ENCODE assay signal across 18 cellular contexts in the genomic region with DNA sequence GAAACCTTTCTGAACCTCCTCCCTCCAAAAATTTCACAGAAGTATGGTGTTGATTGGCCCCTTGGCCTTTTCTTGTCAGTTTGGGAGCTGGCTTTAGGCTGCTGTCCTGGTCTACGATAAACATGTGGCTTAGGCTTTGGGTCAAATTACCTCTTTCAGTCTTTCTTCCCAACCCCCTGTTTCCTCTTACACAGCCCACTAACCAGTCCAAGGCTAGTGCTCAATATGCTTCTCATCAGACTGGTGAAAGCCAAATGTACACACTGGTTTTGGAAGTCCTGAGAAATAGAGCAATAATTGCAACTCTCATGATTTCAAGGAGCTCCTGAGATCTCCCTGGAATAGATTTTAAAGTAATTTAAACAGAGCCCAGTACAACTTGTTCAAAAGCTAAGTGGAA.
DNase-seq lines count a peak whose midpoint lies in the region; ATAC-seq and TF ChIP-seq lines count a peak whose summit lies in the region.
"Had no signal": no experiment of that assay in that cellular context is flagged by ENCODE, and none has a peak within 500 bp of the region (broad histone marks: within the 10 kb centered on the region; RNA-seq: fewer than 3 reads in every experiment).

No MANE protein-coding gene starts in this region.

- no peak overlapping the region for H3K23ac ChIP-seq in IMR-90 (ENCODE audit: low read depth, low read length)

- no peaks in the 10 kb centered on the region for H3K36me3 ChIP-seq in IMR-90 (ENCODE audit: control insufficient read depth, insufficient read depth, low read length)
- H3K36me3 ChIP-seq in urinary bladder (ENCODE audit: insufficient read depth) = no peaks in the 10 kb centered on the region
- no peaks in the 10 kb centered on the region for H3K36me3 ChIP-seq in left ventricle myocardium inferior
- H3K36me3 ChIP-seq: cardiac muscle cell, HAP-1 had no signal

- no TSS peak for BruUV-seq in IMR-90 (replicated peaks; lab: Mats Ljungman, UMichigan)

- peaks cover 13% of the 10 kb centered on the region for H3K4me1 Mint-ChIP-seq in WTC11
- H3K4me1 Mint-ChIP-seq: CD4-positive, alpha-beta memory T cell; immature natural killer cell; memory B cell; nephron had no signal

- TF ChIP-seq POLR2A in IMR-90 (IDR thresholded peaks at IDR 0.05; ENCODE audit: low read depth, low read length) = no peak

- H4K5ac ChIP-seq in IMR-90 (ENCODE audit: low read depth, low read length) = no peak overlapping the region

- dilution Hi-C loops in IMR-90 (cut with HindIII; ENCODE audit: low sequenced_read_pairs, unreplicated experiment) = no loop called here

- H3K27me3 Mint-ChIP-seq in WTC11 (ENCODE audit: low read depth) = no peaks in the 10 kb centered on the region
- H3K27me3 Mint-ChIP-seq: CD4-positive, alpha-beta memory T cell had no signal

- H2BK20ac ChIP-seq in IMR-90 (ENCODE audit: low read depth, low read length) = no peak overlapping the region

- no CpG with 5 or more reads among the region's 1 CpG for WGBS in IMR-90 (ENCODE audit: extremely low coverage in 2 of 2, insufficient read length in 1 of 2), 2 experiments
- WGBS in urinary bladder = 39% methylated on average over 1 of the region's 1 CpG

- no peak overlapping the region for H3K27ac Mint-ChIP-seq in WTC11
- H3K27ac Mint-ChIP-seq: CD4-positive, alpha-beta memory T cell; immature natural killer cell; memory B cell; nephron had no signal

- no peak overlapping the region for H3K18ac ChIP-seq in IMR-90 (ENCODE audit: low read depth, low read length)

- DNase-seq in IMR-90 (peak; percentile 76), WTC11 (ENCODE audit: low spot score) (no peak), iPS-NIHi11 (ENCODE audit: low spot score) (peak; percentile 11), left ventricle myocardium inferior (no peak), SKM-1 treated with dmso at 0.1 percent for 144 hours (lab: John Stamatoyannopoulos, UW; ENCODE audit: unreplicated experiment) (no peak)
- no peak for DNase-seq in stimulated activated CD4-positive, alpha-beta T cell treated with anti-CD3 and anti-CD28 coated beads, Interleukin-12 subunit alpha, Interleukin-12 subunit beta, amount 100 ng/mL, for 4 hours
- DNase-seq: activated CD4-positive, alpha-beta T cell treated with anti-CD3 and anti-CD28 coated beads for 4 hours; activated naive CD4-positive, alpha-beta T cell treated with anti-CD3 and anti-CD28 coated beads, Interleukin-2, amount 50 U/mL, for 16 hours; CD4-positive, alpha-beta memory T cell; immature natural killer cell; NCI-H187; NCI-H526 treated with DMSO at 0.1 percent for 48 hours had no signal

- H3K4me2 ChIP-seq in IMR-90 (ENCODE audit: low read depth, low read length) = no peak overlapping the region

- H2AK5ac ChIP-seq in IMR-90 (ENCODE audit: low read depth, low read length) = no peak overlapping the region

- no peak overlapping the region for H2AFZ ChIP-seq in IMR-90 (replicated peaks; ENCODE audit: low read length, poor library complexity)

- H4K20me1 ChIP-seq in IMR-90 (ENCODE audit: insufficient read depth, low read length) = no peaks in the 10 kb centered on the region

- H3K27ac ChIP-seq in IMR-90 (ENCODE audit: insufficient read depth, low read length) (no peak overlapping the region), urinary bladder (ENCODE audit: low read depth) (peak overlapping the region; percentile 18), left ventricle myocardium inferior (replicated peaks) (no peak overlapping the region)
- H3K27ac ChIP-seq: cardiac muscle cell had no signal

- intact Hi-C loops in IMR-90 (cut with micrococcal nuclease) = no loop called here
- intact Hi-C loops in left ventricle myocardium inferior (cut with micrococcal nuclease) = no loop called here

- no peak overlapping the region for H3K4ac ChIP-seq in IMR-90 (ENCODE audit: low read depth, low read length)

- peaks cover 19% of the 10 kb centered on the region for H3K36me3 Mint-ChIP-seq in WTC11
- H3K36me3 Mint-ChIP-seq: CD4-positive, alpha-beta memory T cell; immature natural killer cell; memory B cell had no signal

- no peaks in the 10 kb centered on the region for H3K79me1 ChIP-seq in IMR-90 (ENCODE audit: low read depth in 1 of 2, low read length in 2 of 2)

- no peak overlapping the region for H3K56ac ChIP-seq in IMR-90 (ENCODE audit: extremely low read depth, insufficient read depth, low read length)

- peaks cover 26% of the 10 kb centered on the region for H3K9me3 Mint-ChIP-seq in WTC11
- H3K9me3 Mint-ChIP-seq: memory B cell had no signal

- in situ Hi-C loops in IMR-90 (cut with MboI; ENCODE audit: low sequenced_read_pairs) = no loop called here

- CTCF ChIA-PET in IMR-90 (lab: Yijun Ruan, JAX) = no interaction called here
- CTCF ChIA-PET in WTC11 (lab: Charles Lee) = no interaction called here

- peak; percentile 90 for ATAC-seq in IMR-90 (ENCODE audit: low read depth)
- peak; percentile 52; the same call in 1 of the 2 replicates for ATAC-seq in WTC11
- ATAC-seq: GM12878 had no signal

- H2BK15ac ChIP-seq in IMR-90 (ENCODE audit: low read depth, low read length) = no peak overlapping the region

- H2BK120ac ChIP-seq in IMR-90 (ENCODE audit: low read depth, low read length) = no peak overlapping the region

- H3K9me3 ChIP-seq in IMR-90 (ENCODE audit: control insufficient read depth, insufficient read depth, low read length) (no peaks in the 10 kb centered on the region), left ventricle myocardium inferior (replicated peaks) (peaks cover 10% of the 10 kb centered on the region)
- H3K9me3 ChIP-seq: HAP-1 had no signal

- no peak for TF ChIP-seq CTCF in IMR-90 (conservative IDR thresholded peaks at IDR 0.05; ENCODE audit: low read depth, low read length)
- TF ChIP-seq CTCF in WTC11 (IDR thresholded peaks at IDR 0.05) = no peak
- no peak for TF ChIP-seq CTCF in left ventricle myocardium inferior (IDR thresholded peaks at IDR 0.05; ENCODE audit: borderline replicate concordance)

- H3K9ac ChIP-seq in IMR-90 (ENCODE audit: low read depth, low read length) = no peak overlapping the region

- no peak for TF ChIP-seq RAD21 in IMR-90 (IDR thresholded peaks at IDR 0.05; ENCODE audit: low read length)

- POLR2A ChIA-PET in IMR-90 (lab: Charles Lee; ENCODE audit: unreplicated experiment) = no interaction called here
- POLR2A ChIA-PET in WTC11 (lab: Charles Lee) = no interaction called here

- no peak overlapping the region for H4K8ac ChIP-seq in IMR-90 (ENCODE audit: low read depth in 2 of 2, low read length in 2 of 2)

- no peak overlapping the region for H3K14ac ChIP-seq in IMR-90 (replicated peaks; ENCODE audit: low read depth, low read length)

- no peaks in the 10 kb centered on the region; the same call in 1 of the 2 replicates for H3K4me1 ChIP-seq in IMR-90 (ENCODE audit: control insufficient read depth, insufficient read depth, low read length)
- no peaks in the 10 kb centered on the region for H3K4me1 ChIP-seq in urinary bladder (ENCODE audit: insufficient read depth)
- H3K4me1 ChIP-seq in left ventricle myocardium inferior = no peaks in the 10 kb centered on the region
- H3K4me1 ChIP-seq: HAP-1 had no signal

- no peak overlapping the region for H3K4me3 ChIP-seq in IMR-90 (ENCODE audit: insufficient read depth, low read depth, low read length)
- no peak overlapping the region for H3K4me3 ChIP-seq in urinary bladder (ENCODE audit: low read depth, low read length)
- H3K4me3 ChIP-seq in left ventricle myocardium inferior = no peak overlapping the region
- H3K4me3 ChIP-seq: cardiac muscle cell, GM12878, HAP-1 had no signal

- no peaks in the 10 kb centered on the region for H3K27me3 ChIP-seq in IMR-90 (ENCODE audit: control insufficient read depth, insufficient read depth, low read length)
- no peaks in the 10 kb centered on the region for H3K27me3 ChIP-seq in left ventricle myocardium inferior (ENCODE audit: low read depth)
- H3K27me3 ChIP-seq: cardiac muscle cell had no signal

- H4K91ac ChIP-seq in IMR-90 (ENCODE audit: insufficient read depth, low read depth, low read length) = no peak overlapping the region

- H2AK9ac ChIP-seq in IMR-90 (replicated peaks; ENCODE audit: low read depth, low read length, poor library complexity) = no peak overlapping the region

- H3K9me1 ChIP-seq in IMR-90 (ENCODE audit: insufficient read depth, low read length) = peaks cover 3% of the 10 kb centered on the region

- no peak overlapping the region for H3K4me3 Mint-ChIP-seq in WTC11
- H3K4me3 Mint-ChIP-seq: CD4-positive, alpha-beta memory T cell; immature natural killer cell; memory B cell; nephron had no signal

- H2BK5ac ChIP-seq in IMR-90 (ENCODE audit: low read depth, low read length, poor library complexity, severe bottlenecking) = no peak overlapping the region

TF ChIP-seq in IMR-90, 13 proteins besides CTCF, POLR2A, EP300 and RAD21:
- TF ChIP-seq MAFK (IDR thresholded peaks at IDR 0.05; ENCODE audit: low read depth, low read length) (no peak), CEBPB (IDR thresholded peaks at IDR 0.05; ENCODE audit: low read depth, low read length) (no peak)
TF ChIP-seq in IMR-90: peak in this region for 0.

TF ChIP-seq in WTC11, 78 proteins besides CTCF, POLR2A, EP300 and RAD21 (continues in another document):
- TF ChIP-seq, protein P1, sequence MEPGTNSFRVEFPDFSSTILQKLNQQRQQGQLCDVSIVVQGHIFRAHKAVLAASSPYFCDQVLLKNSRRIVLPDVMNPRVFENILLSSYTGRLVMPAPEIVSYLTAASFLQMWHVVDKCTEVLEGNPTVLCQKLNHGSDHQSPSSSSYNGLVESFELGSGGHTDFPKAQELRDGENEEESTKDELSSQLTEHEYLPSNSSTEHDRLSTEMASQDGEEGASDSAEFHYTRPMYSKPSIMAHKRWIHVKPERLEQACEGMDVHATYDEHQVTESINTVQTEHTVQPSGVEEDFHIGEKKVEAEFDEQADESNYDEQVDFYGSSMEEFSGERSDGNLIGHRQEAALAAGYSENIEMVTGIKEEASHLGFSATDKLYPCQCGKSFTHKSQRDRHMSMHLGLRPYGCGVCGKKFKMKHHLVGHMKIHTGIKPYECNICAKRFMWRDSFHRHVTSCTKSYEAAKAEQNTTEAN (CRISPR knock-in tag; IDR thresholded peaks at IDR 0.05) = no peak
- TF ChIP-seq ZNF121 (CRISPR knock-in tag; IDR thresholded peaks at IDR 0.05) (no peak), E2F4 (CRISPR knock-in tag; IDR thresholded peaks at IDR 0.05; ENCODE audit: borderline replicate concordance, low read depth) (no peak)
- TF ChIP-seq, protein P2, sequence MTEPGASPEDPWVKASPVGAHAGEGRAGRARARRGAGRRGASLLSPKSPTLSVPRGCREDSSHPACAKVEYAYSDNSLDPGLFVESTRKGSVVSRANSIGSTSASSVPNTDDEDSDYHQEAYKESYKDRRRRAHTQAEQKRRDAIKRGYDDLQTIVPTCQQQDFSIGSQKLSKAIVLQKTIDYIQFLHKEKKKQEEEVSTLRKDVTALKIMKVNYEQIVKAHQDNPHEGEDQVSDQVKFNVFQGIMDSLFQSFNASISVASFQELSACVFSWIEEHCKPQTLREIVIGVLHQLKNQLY (CRISPR knock-in tag; IDR thresholded peaks at IDR 0.05) = no peak

Comparison
In these comparisons a context has a peak if more than half of its experiments do, and no peak if none do; other contexts are left out.
1. DNase-seq: peak in IMR-90 (single experiment) and iPS-NIHi11 (single experiment); none in WTC11 (single experiment), left ventricle myocardium inferior (single experiment), stimulated activated CD4-positive, alpha-beta T cell treated with anti-CD3 and anti-CD28 coated beads, Interleukin-12 subunit alpha, Interleukin-12 subunit beta, amount 100 ng/mL, for 4 hours (single experiment) and SKM-1 treated with dmso at 0.1 percent for 144 hours (single experiment).